In genomic region chr1:46450160-46450517, GRCh38 we compare ENCODE assay signal across 32 cellular contexts. TPM values are rescaled to one million over a fixed set of nuclear protein-coding genes. Genes with fewer than 3 reads are reported as not detected.
"Had no signal": no experiment of that assay in that cellular context is flagged by ENCODE, and none has a peak within 500 bp of the region (broad histone marks: within the 10 kb centered on the region; RNA-seq: fewer than 3 reads in every experiment).

No MANE protein-coding gene starts in this region.

- H3K36me3 Mint-ChIP-seq: stimulated activated effector memory CD8-positive, alpha-beta T cell treated with anti-CD3 and anti-CD28 coated beads, Interleukin-12 subunit alpha, Interleukin-12 subunit beta, amount 100 ng/mL, for 72 hours; stimulated activated memory B cell treated with anti-CD40 and anti-IgM and Interleukin-4, amounts not matched to agents 10 μg/mL and 1 μg/mL and 100 μg/mL, for 72 hours; stimulated activated naive B cell treated with anti-CD40 and anti-IgM and Interleukin-4, amounts not matched to agents 10 μg/mL and 1 μg/mL and 100 μg/mL, for 72 hours; type B pancreatic cell had no signal

- H3K27ac ChIP-seq: stomach, suprapubic skin, testis, thoracic aorta, thyroid gland, tibial artery, tibial nerve, transverse colon, upper lobe of left lung, upper lobe of right lung, vagina had no signal

- DNase-seq: stimulated activated CD4-positive, alpha-beta T cell treated with anti-CD3 and anti-CD28 coated beads, Interleukin-2, amount 100 ng/mL, for 48 hours; stimulated activated CD4-positive, alpha-beta T cell treated with anti-CD3 and anti-CD28 coated beads, Interleukin-4, amount 100 ng/mL, for 1 hour; stimulated activated CD4-positive, alpha-beta T cell treated with anti-CD3 and anti-CD28 coated beads, Interleukin-4, amount 100 ng/mL, for 24 hours; stimulated activated CD4-positive, alpha-beta T cell treated with anti-CD3 and anti-CD28 coated beads, Interleukin-4, amount 100 ng/mL, for 4 hours; stimulated activated CD8-positive, alpha-beta memory T cell treated with anti-CD3 and anti-CD28 coated beads, Interleukin-4, amount 100 ng/mL, for 48 hours; stimulated activated naive B cell treated with anti-CD40 and anti-IgM and Interleukin-4, amounts not matched to agents 10 μg/mL and 1 μg/mL and 100 μg/mL, for 72 hours; stimulated activated naive CD4-positive, alpha-beta T cell; stimulated activated naive CD4-positive, alpha-beta T cell treated with Interleukin-2 at 50 U/mL for 16 hours; stimulated activated naive CD8-positive, alpha-beta T cell treated with anti-CD3 and anti-CD28 coated beads, Interleukin-15, amount 100 ng/mL, for 72 hours; stimulated activated naive CD8-positive, alpha-beta T cell treated with anti-CD3 and anti-CD28 coated beads, Interleukin-15, Interleukin-2, amounts not matched to agents 100 U/mL and 50 U/mL, for 24 hours; stomach; substantia nigra; testis; thyroid gland; tibial artery; transverse colon; trophoblast cell; upper lobe of right lung had no signal

- H3K27me3 ChIP-seq: testis, thyroid gland, vagina had no signal

- H3K36me3 ChIP-seq: stomach, suprapubic skin, thoracic aorta, thyroid gland, tibial artery, tibial nerve, transverse colon, upper lobe of left lung, upper lobe of right lung, vagina had no signal

- H3K4me3 ChIP-seq: stomach, suprapubic skin, testis, thoracic aorta, thyroid gland, tibial artery, tibial nerve, transverse colon, upper lobe of left lung, upper lobe of right lung, vagina had no signal

- H3K4me1 ChIP-seq: testis had no signal

- ATAC-seq: stimulated activated memory B cell treated with anti-CD40 and anti-IgM and Interleukin-4, amounts not matched to agents 10 μg/mL and 1 μg/mL and 100 μg/mL, for 72 hours; stimulated activated naive B cell treated with anti-CD40 and anti-IgM and Interleukin-4, amounts not matched to agents 10 μg/mL and 1 μg/mL and 100 μg/mL, for 72 hours; stimulated activated naive CD8-positive, alpha-beta T cell treated with anti-CD3 and anti-CD28 coated beads, Interleukin-15, Interleukin-2, amounts not matched to agents 100 U/mL and 50 U/mL, for 24 hours; upper lobe of right lung had no signal

- H3K9me3 Mint-ChIP-seq: stimulated activated effector memory CD8-positive, alpha-beta T cell treated with anti-CD3 and anti-CD28 coated beads, Interleukin-12 subunit alpha, Interleukin-12 subunit beta, amount 100 ng/mL, for 72 hours; stimulated activated memory B cell treated with anti-CD40 and anti-IgM and Interleukin-4, amounts not matched to agents 10 μg/mL and 1 μg/mL and 100 μg/mL, for 72 hours; stimulated activated naive B cell treated with anti-CD40 and anti-IgM and Interleukin-4, amounts not matched to agents 10 μg/mL and 1 μg/mL and 100 μg/mL, for 72 hours; stimulated activated naive CD8-positive, alpha-beta T cell treated with anti-CD3 and anti-CD28 coated beads, Interleukin-15, amount 100 ng/mL, for 72 hours; stimulated activated naive CD8-positive, alpha-beta T cell treated with anti-CD3 and anti-CD28 coated beads, Interleukin-15, Interleukin-2, amounts not matched to agents 100 ng/mL and 50 ng/mL, for 24 hours; type B pancreatic cell had no signal

- H3K9me3 ChIP-seq: stomach, suprapubic skin, testis, thoracic aorta, thyroid gland, tibial artery, tibial nerve, transverse colon, upper lobe of left lung, upper lobe of right lung, vagina had no signal

- FAIRE-seq: urothelium cell line had no signal

- H3K4me3 Mint-ChIP-seq: stimulated activated effector memory CD8-positive, alpha-beta T cell treated with anti-CD3 and anti-CD28 coated beads, Interleukin-12 subunit alpha, Interleukin-12 subunit beta, amount 100 ng/mL, for 72 hours; stimulated activated memory B cell treated with anti-CD40 and anti-IgM and Interleukin-4, amounts not matched to agents 10 μg/mL and 1 μg/mL and 100 μg/mL, for 72 hours; stimulated activated naive B cell treated with anti-CD40 and anti-IgM and Interleukin-4, amounts not matched to agents 10 μg/mL and 1 μg/mL and 100 μg/mL, for 72 hours; stimulated activated naive CD8-positive, alpha-beta T cell treated with anti-CD3 and anti-CD28 coated beads, Interleukin-15, amount 100 ng/mL, for 72 hours; stimulated activated naive CD8-positive, alpha-beta T cell treated with anti-CD3 and anti-CD28 coated beads, Interleukin-15, Interleukin-2, amounts not matched to agents 100 ng/mL and 50 ng/mL, for 24 hours; type B pancreatic cell had no signal

- H3K27ac Mint-ChIP-seq: stimulated activated effector memory CD8-positive, alpha-beta T cell treated with anti-CD3 and anti-CD28 coated beads, Interleukin-12 subunit alpha, Interleukin-12 subunit beta, amount 100 ng/mL, for 72 hours; stimulated activated memory B cell treated with anti-CD40 and anti-IgM and Interleukin-4, amounts not matched to agents 10 μg/mL and 1 μg/mL and 100 μg/mL, for 72 hours; stimulated activated naive B cell treated with anti-CD40 and anti-IgM and Interleukin-4, amounts not matched to agents 10 μg/mL and 1 μg/mL and 100 μg/mL, for 72 hours; stimulated activated naive CD8-positive, alpha-beta T cell treated with anti-CD3 and anti-CD28 coated beads, Interleukin-15, amount 100 ng/mL, for 72 hours; stimulated activated naive CD8-positive, alpha-beta T cell treated with anti-CD3 and anti-CD28 coated beads, Interleukin-15, Interleukin-2, amounts not matched to agents 100 ng/mL and 50 ng/mL, for 24 hours; type B pancreatic cell had no signal

RNA-seq across cellular contexts. Expression of gene DMBX1, which starts 39.5 kb away (rescaled TPM):
- total RNA-seq: stomach, subcutaneous adipose tissue, temporal lobe, thoracic aorta, thyroid gland, tibial nerve, transverse colon, upper lobe of left lung, upper lobe of right lung, ureter, urinary bladder had no signal
- polyA plus RNA-seq: stomach, urinary bladder had no signal
